In genomic region chr9:2016411-2017208, GRCh38 we compare ENCODE assay signal across 8 cellular contexts. TPM values are rescaled to one million over a fixed set of nuclear protein-coding genes. Genes with fewer than 3 reads are reported as not detected.
DNase-seq lines count a peak whose midpoint lies in the region; ATAC-seq and TF ChIP-seq lines count a peak whose summit lies in the region.

No MANE protein-coding gene starts in this region.

- CTCF ChIA-PET in A673 (lab: Charles Lee): no interaction called here

- intact Hi-C loops in A673 (cut with micrococcal nuclease; ENCODE audit: unreplicated experiment): loop anchor here (5.0 to 10.0 kb wide), 4 partner anchors 71 to 198 kb away; no protein-coding TSS in a partner anchor
- intact Hi-C loops in lower leg skin (cut with DNase I; ENCODE audit: low total_unique reads): no loop called here

- no TSS peak for BruUV-seq in A673 (replicated peaks; lab: Mats Ljungman, UMichigan)

- no peak for TF ChIP-seq POLR2A in lower leg skin (IDR thresholded peaks at IDR 0.05)

- H3K4me1 ChIP-seq in A673 (ENCODE audit: insufficient read depth, low read length, poor library complexity, severe bottlenecking) (peaks cover 13% of the 10 kb centered on the region), duodenal mucosa (ENCODE audit: control insufficient read depth in 1 of 2, insufficient read depth in 2 of 2, low read length in 2 of 2) (peaks cover 12 to 21% of the 10 kb centered on the region in 2 donors)

- H3K9me3 ChIP-seq in A673 (ENCODE audit: low read depth, low read length, poor library complexity, severe bottlenecking): no peaks in the 10 kb centered on the region
- H3K9me3 ChIP-seq in duodenal mucosa (ENCODE audit: control insufficient read depth in 1 of 2, low read length in 2 of 2): no peaks in the 10 kb centered on the region

- H3K9ac ChIP-seq in duodenal mucosa (ENCODE audit: low read depth in 1 of 2, low read length in 2 of 2): peak overlapping the region; percentile 89 to 96

- WGBS in lower leg skin, 2 donors: 0% methylated on average over 27 to 76 of the region's 81 CpGs

- H3K36me3 ChIP-seq in A673 (ENCODE audit: insufficient read depth, low read length, poor library complexity, severe bottlenecking): no peaks in the 10 kb centered on the region
- no peaks in the 10 kb centered on the region for H3K36me3 ChIP-seq in duodenal mucosa (ENCODE audit: control insufficient read depth in 1 of 2, insufficient read depth in 2 of 2, low read length in 2 of 2)

- H3K27me3 ChIP-seq in A673 (replicated peaks; ENCODE audit: insufficient read depth, low read depth, low read length, poor library complexity) (no peaks in the 10 kb centered on the region), duodenal mucosa (ENCODE audit: control insufficient read depth in 1 of 2, insufficient read depth in 2 of 2, low read length in 2 of 2) (peaks cover 0 to 9% of the 10 kb centered on the region in 2 donors)

- DNase-seq in A673 (ENCODE audit: low spot score) (peak; percentile 71), NCI-H2227 (lab: John Stamatoyannopoulos, UW; ENCODE audit: unreplicated experiment) (peak; percentile 47), lower leg skin (ENCODE audit: low spot score in 2 of 2) (peak; percentile 85 to 96)
- DNase-seq in activated CD4-positive, alpha-beta T cell treated with anti-CD3 and anti-CD28 coated beads, Interleukin-2, amount 50 U/mL, for 24 hours (ENCODE audit: low read depth in 1 of 2, low spot score in 1 of 2): peak; percentile 44 to 49
- DNase-seq in stimulated activated CD4-positive, alpha-beta T cell treated with anti-CD3 and anti-CD28 coated beads, Interleukin-4, amount 100 ng/mL, for 24 hours: peak; percentile 66

- TF ChIP-seq CTCF in A673 (conservative IDR thresholded peaks at IDR 0.05; ENCODE audit: low read depth, low read length) (0 out of 2 replicates have a peak, but pooled peaks have one; percentile 7), lower leg skin (IDR thresholded peaks at IDR 0.05) (no peak)

- peak; percentile 7 for ATAC-seq in GM18498 (IDR thresholded peaks at IDR 0.05; ENCODE audit: unreplicated experiment)
- no peak for ATAC-seq in GM19455 (IDR thresholded peaks at IDR 0.05; ENCODE audit: unreplicated experiment)

- POLR2A ChIA-PET in A673 (lab: Charles Lee; ENCODE audit: low non-redundant PET): no interaction called here

- peak overlapping the region; percentile 84 for H3K27ac ChIP-seq in A673 (ENCODE audit: low read depth, low read length, poor library complexity, severe bottlenecking)
- H3K27ac ChIP-seq in duodenal mucosa (ENCODE audit: low read depth, low read length): peak overlapping the region; percentile 91

- H3K4me3 ChIP-seq in A673 (ENCODE audit: low read depth, low read length, poor library complexity, severe bottlenecking): peak overlapping the region; percentile 85
- peak overlapping the region; percentile 90 to 94 for H3K4me3 ChIP-seq in duodenal mucosa (ENCODE audit: low read depth in 1 of 2, low read length in 2 of 2)
- peak overlapping the region; percentile 88 for H3K4me3 ChIP-seq in lower leg skin (ENCODE audit: low read depth, poor library complexity, severe bottlenecking)

RNA-seq across cellular contexts. Expression of gene SMARCA2, which starts 1.5 kb away (rescaled TPM):
- total RNA-seq in A673 (2021): 59.6 and 69.0 TPM in 2 replicates
- total RNA-seq in lower leg skin: 100 to 1,000 TPM; 111 to 130 (median 114) TPM
